In genomic region chr16:10539256-10539655, GRCh38 we compare ENCODE assay signal across 19 cellular contexts. TPM values are rescaled to one million over a fixed set of nuclear protein-coding genes. Genes with fewer than 3 reads are reported as not detected.
DNase-seq lines count a peak whose midpoint lies in the region; ATAC-seq and TF ChIP-seq lines count a peak whose summit lies in the region.
"Had no signal": no experiment of that assay in that cellular context is flagged by ENCODE, and none has a peak within 500 bp of the region (broad histone marks: within the 10 kb centered on the region; RNA-seq: fewer than 3 reads in every experiment).

No MANE protein-coding gene starts in this region.

- H3K27ac Mint-ChIP-seq in CD8-positive, alpha-beta memory T cell, result peak overlapping the region in 1 of 8 donors; percentile 4
- H3K27ac Mint-ChIP-seq: CD8-positive, alpha-beta T cell; GM23338 had no signal

- intact Hi-C loops in PC-9 (cut with micrococcal nuclease; ENCODE audit: unreplicated experiment), result loop anchor here (1.0 to 2.0 kb wide), 2 partner anchors 20 to 40 kb away; no protein-coding TSS in a partner anchor

- H3K4me1 ChIP-seq in PC-9 (replicated peaks; ENCODE audit: insufficient read depth), result peaks cover 65% of the 10 kb centered on the region
- no peaks in the 10 kb centered on the region for H3K4me1 ChIP-seq in CD8-positive, alpha-beta memory T cell (ENCODE audit: insufficient read depth, low read length)
- H3K4me1 ChIP-seq: BLaER1 treated with 17β-estradiol and CSF1 and Interleukin-3, amounts not matched to agents 10 nM and 100 nM had no signal

- peaks cover 22% of the 10 kb centered on the region for H3K36me3 ChIP-seq in PC-9 (ENCODE audit: low read depth)
- H3K36me3 ChIP-seq in CD8-positive, alpha-beta memory T cell (ENCODE audit: insufficient read depth, low read length), result no peaks in the 10 kb centered on the region

- peak; percentile 80 to 96 for DNase-seq in PC-9
- DNase-seq in kidney tubule cell (ENCODE audit: low spot score), result peak; percentile 3
- DNase-seq in retina, result peak; percentile 16
- no peak for DNase-seq in NCI-H69 (lab: John Stamatoyannopoulos, UW)
- no peak for DNase-seq in activated T-cell treated with anti-CD3 and anti-CD28 coated beads, Interleukin-2, amount 50 U/mL, for 4 hours
- no peak for DNase-seq in CD8-positive, alpha-beta memory T cell
- DNase-seq in nucleus accumbens (lab: John Stamatoyannopoulos, UW), result no peak
- DNase-seq: CD8-positive, alpha-beta T cell; HCEC 1CT; Kasumi-1; MM.1S; NCI-H1105; NCI-H1694; NCI-H2081 treated with DMSO at 0.1 percent for 48 hours; NCI-H774; OCI-M1; RPMI8226 had no signal

- ATAC-seq in activated T-cell treated with anti-CD3 and anti-CD28 coated beads, Interleukin-2, amount 50 U/mL, for 4 hours, result no peak
- ATAC-seq: CD8-positive, alpha-beta T cell; GM23338 had no signal

- no TSS peak for BruUV-seq in PC-9 (replicated peaks; lab: Mats Ljungman, UMichigan)

- no peak overlapping the region for H2AFZ ChIP-seq in PC-9
- H2AFZ ChIP-seq: GM23338 had no signal

- no peaks in the 10 kb centered on the region for H3K36me3 Mint-ChIP-seq in activated T-cell treated with anti-CD3 and anti-CD28 coated beads, Interleukin-2, amount 50 U/mL, for 4 hours (ENCODE audit: insufficient read depth)
- no peaks in the 10 kb centered on the region for H3K36me3 Mint-ChIP-seq in CD8-positive, alpha-beta memory T cell
- H3K36me3 Mint-ChIP-seq: CD8-positive, alpha-beta T cell had no signal

- peaks cover 17% of the 10 kb centered on the region; the same call in 1 of the 2 replicates for H3K79me2 ChIP-seq in PC-9 (ENCODE audit: low read depth)

- no peaks in the 10 kb centered on the region for H3K9me3 Mint-ChIP-seq in activated T-cell treated with anti-CD3 and anti-CD28 coated beads, Interleukin-2, amount 50 U/mL, for 4 hours
- no peaks in the 10 kb centered on the region for H3K9me3 Mint-ChIP-seq in CD8-positive, alpha-beta memory T cell
- H3K9me3 Mint-ChIP-seq: CD8-positive, alpha-beta T cell; GM23338 had no signal

- no peaks in the 10 kb centered on the region for H3K9me3 ChIP-seq in PC-9 (ENCODE audit: insufficient read depth, low read depth)
- H3K9me3 ChIP-seq in CD8-positive, alpha-beta memory T cell (ENCODE audit: low read length), result no peaks in the 10 kb centered on the region
- H3K9me3 ChIP-seq: BLaER1 treated with 17β-estradiol and CSF1 and Interleukin-3, amounts not matched to agents 10 nM and 100 nM had no signal

- H3K4me1 Mint-ChIP-seq in activated T-cell treated with anti-CD3 and anti-CD28 coated beads, Interleukin-2, amount 50 U/mL, for 4 hours (ENCODE audit: low read depth), result no peaks in the 10 kb centered on the region
- H3K4me1 Mint-ChIP-seq in CD8-positive, alpha-beta memory T cell, result no peaks in the 10 kb centered on the region
- H3K4me1 Mint-ChIP-seq: GM23338 had no signal

- no peaks in the 10 kb centered on the region for H3K27me3 ChIP-seq in PC-9 (ENCODE audit: insufficient read depth, low read depth)
- no peaks in the 10 kb centered on the region for H3K27me3 ChIP-seq in CD8-positive, alpha-beta memory T cell (ENCODE audit: insufficient read depth, low read length, poor library complexity, severe bottlenecking)
- H3K27me3 ChIP-seq: BLaER1 treated with 17β-estradiol and CSF1 and Interleukin-3, amounts not matched to agents 10 nM and 100 nM had no signal

- H3K27ac ChIP-seq in PC-9, result peak overlapping the region; percentile 92
- H3K27ac ChIP-seq in CD8-positive, alpha-beta memory T cell (ENCODE audit: low read depth, low read length), result no peak overlapping the region
- H3K27ac ChIP-seq: BLaER1 treated with 17β-estradiol and CSF1 and Interleukin-3, amounts not matched to agents 10 nM and 100 nM had no signal

- H3K4me3 ChIP-seq in PC-9, result no peak overlapping the region; the same call in 1 of the 2 replicates
- no peak overlapping the region for H3K4me3 ChIP-seq in CD8-positive, alpha-beta memory T cell (ENCODE audit: low read length)
- H3K4me3 ChIP-seq: BLaER1 treated with 17β-estradiol and CSF1 and Interleukin-3, amounts not matched to agents 10 nM and 100 nM; GM23338 had no signal

- POLR2A ChIA-PET in PC-9 (lab: Charles Lee; ENCODE audit: unreplicated experiment), result interaction anchor here (0.6 kb wide), 1 partner anchor 403 kb away, joined by 3 read pairs; the partner anchor contains the start of gene DEXI
- POLR2A ChIA-PET in CD8-positive, alpha-beta memory T cell (lab: Charles Lee), result no interaction called here

- TF ChIP-seq CTCF in PC-9 (conservative IDR thresholded peaks at IDR 0.05), result no peak

- no peak overlapping the region for H3K4me3 Mint-ChIP-seq in activated T-cell treated with anti-CD3 and anti-CD28 coated beads, Interleukin-2, amount 50 U/mL, for 4 hours
- H3K4me3 Mint-ChIP-seq in CD8-positive, alpha-beta memory T cell, result no peak overlapping the region
- H3K4me3 Mint-ChIP-seq: CD8-positive, alpha-beta T cell; GM23338 had no signal

- H3K27me3 Mint-ChIP-seq in activated T-cell treated with anti-CD3 and anti-CD28 coated beads, Interleukin-2, amount 50 U/mL, for 4 hours (ENCODE audit: low read depth), result peaks cover 1% of the 10 kb centered on the region
- H3K27me3 Mint-ChIP-seq in CD8-positive, alpha-beta memory T cell, result peaks cover 3 to 5% of the 10 kb centered on the region in 2 donors

- H3F3A ChIP-seq in PC-9 (ENCODE audit: insufficient read depth, low read depth), result peaks cover 22% of the 10 kb centered on the region

- no peaks in the 10 kb centered on the region for H4K20me1 ChIP-seq in PC-9 (ENCODE audit: insufficient read depth)
- H4K20me1 ChIP-seq: BLaER1 treated with 17β-estradiol and CSF1 and Interleukin-3, amounts not matched to agents 10 nM and 100 nM had no signal

- peak overlapping the region; percentile 69 for H3K4me2 ChIP-seq in PC-9
- H3K4me2 ChIP-seq: BLaER1 treated with 17β-estradiol and CSF1 and Interleukin-3, amounts not matched to agents 10 nM and 100 nM; GM23338 had no signal

- no peaks in the 10 kb centered on the region for H3K9me2 ChIP-seq in PC-9 (ENCODE audit: insufficient read depth)

- CTCF ChIA-PET in PC-9 (lab: Charles Lee), result no interaction called here
- CTCF ChIA-PET in CD8-positive, alpha-beta memory T cell (lab: Charles Lee), result no interaction called here

RNA-seq across cellular contexts. Expression of gene EMP2, which starts 41.1 kb away (rescaled TPM):
- 82.5 and 137 TPM in 2 replicates for total RNA-seq in PC-9 (2021)
- total RNA-seq in activated T-cell treated with anti-CD3 and anti-CD28 coated beads, Interleukin-2, amount 50 U/mL, for 4 hours, result under 1 TPM; 0.16 to 0.35 (median 0.16) TPM
- not detected for total RNA-seq in CD8-positive, alpha-beta memory T cell
- polyA plus RNA-seq in CD8-positive, alpha-beta memory T cell, result not detected
- total RNA-seq: CD8-positive, alpha-beta T cell had no signal

Comparison
In these comparisons a context has a peak if more than half of its experiments do, and no peak if none do; other contexts are left out.
1. DNase-seq: peak in PC-9 (2 of 2), kidney tubule cell (single experiment) and retina (single experiment); none in NCI-H69 (single experiment), activated T-cell treated with anti-CD3 and anti-CD28 coated beads, Interleukin-2, amount 50 U/mL, for 4 hours (single experiment), CD8-positive, alpha-beta memory T cell (0 of 5) and nucleus accumbens (0 of 56).
2. RNA of gene EMP2, which starts 41.1 kb away (total RNA-seq): 82.5 to 137 TPM in PC-9; 0.16 to 0.35 TPM in activated T-cell treated with anti-CD3 and anti-CD28 coated beads, Interleukin-2, amount 50 U/mL, for 4 hours and not detected in CD8-positive, alpha-beta memory T cell; every median in the first group is over 10 times any median in the second.